Comparison of ENCODE assay signal across 1 cellular context in the genomic region with DNA sequence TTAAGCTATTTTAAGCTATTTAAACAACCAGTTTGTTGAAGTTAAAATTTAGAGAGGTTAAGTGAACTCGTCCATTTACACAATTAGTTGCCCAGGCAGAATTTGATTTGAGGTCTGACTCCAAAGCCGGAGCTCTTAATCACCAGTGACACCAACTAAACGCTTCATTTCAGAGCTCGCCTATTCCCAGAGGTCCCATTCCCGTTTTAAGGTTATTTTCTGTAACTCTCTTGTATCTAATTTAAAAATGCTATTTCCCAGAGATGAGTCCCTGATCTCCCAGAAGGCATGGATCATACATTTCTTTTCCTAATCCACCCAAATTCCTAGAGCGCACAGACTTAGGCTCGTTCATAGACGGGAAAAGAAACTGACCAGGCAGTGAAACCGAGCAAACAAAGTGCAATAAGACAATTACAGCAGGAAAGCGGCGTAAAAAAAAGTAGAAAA.
TF ChIP-seq lines count a peak whose summit lies in the region.

No MANE protein-coding gene starts in this region.

TF ChIP-seq in IMR-90, 13 proteins besides CTCF, POLR2A, EP300 and RAD21 (continued from another document):
- TF ChIP-seq CEBPB (IDR thresholded peaks at IDR 0.05; ENCODE audit: low read depth, low read length) (no peak), NFE2L2 (IDR thresholded peaks at IDR 0.05; ENCODE audit: low read depth, low read length) (no peak), MXI1 (IDR thresholded peaks at IDR 0.05; ENCODE audit: borderline replicate concordance, low read depth, low read length) (no peak), MAFK (IDR thresholded peaks at IDR 0.05; ENCODE audit: low read depth, low read length) (no peak), SMC3 (IDR thresholded peaks at IDR 0.05; ENCODE audit: low read depth, low read length) (no peak), MAZ (IDR thresholded peaks at IDR 0.05; ENCODE audit: borderline replicate concordance, low read depth, low read length) (no peak), RFX5 (IDR thresholded peaks at IDR 0.05; ENCODE audit: low read depth, low read length) (no peak), CHD1 (IDR thresholded peaks at IDR 0.05; ENCODE audit: low read depth, low read length) (no peak), USF2 (IDR thresholded peaks at IDR 0.05; ENCODE audit: low read depth, low read length) (no peak)
- TF ChIP-seq, protein P1, sequence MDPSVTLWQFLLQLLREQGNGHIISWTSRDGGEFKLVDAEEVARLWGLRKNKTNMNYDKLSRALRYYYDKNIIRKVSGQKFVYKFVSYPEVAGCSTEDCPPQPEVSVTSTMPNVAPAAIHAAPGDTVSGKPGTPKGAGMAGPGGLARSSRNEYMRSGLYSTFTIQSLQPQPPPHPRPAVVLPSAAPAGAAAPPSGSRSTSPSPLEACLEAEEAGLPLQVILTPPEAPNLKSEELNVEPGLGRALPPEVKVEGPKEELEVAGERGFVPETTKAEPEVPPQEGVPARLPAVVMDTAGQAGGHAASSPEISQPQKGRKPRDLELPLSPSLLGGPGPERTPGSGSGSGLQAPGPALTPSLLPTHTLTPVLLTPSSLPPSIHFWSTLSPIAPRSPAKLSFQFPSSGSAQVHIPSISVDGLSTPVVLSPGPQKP (IDR thresholded peaks at IDR 0.05; ENCODE audit: borderline replicate concordance, low read depth, low read length) = no peak
TF ChIP-seq in IMR-90: peak in this region for 0.
